In genomic region chr1:44158871-44159270, GRCh38 we compare ENCODE assay signal across 12 cellular contexts. TPM values are rescaled to one million over a fixed set of nuclear protein-coding genes. Genes with fewer than 3 reads are reported as not detected.
"Had no signal": no experiment of that assay in that cellular context is flagged by ENCODE, and none has a peak within 500 bp of the region (broad histone marks: within the 10 kb centered on the region; RNA-seq: fewer than 3 reads in every experiment).

No MANE protein-coding gene starts in this region.

- H3K9me3 ChIP-seq: HAP-1 had no signal

- H2AFZ ChIP-seq: GM23248, GM23338 had no signal

- H3K4me3 ChIP-seq: GM23248, GM23338, HAP-1 had no signal

- DNase-seq: GM23248, GOT3, H7, H9, HCEC 1CT, HFFc6 had no signal

- H3K36me3 ChIP-seq: HAP-1 had no signal

- ATAC-seq: GM23338, HCT116 had no signal

- H3K4me2 ChIP-seq: GM23338 had no signal

- FAIRE-seq: H1, H54 had no signal

- H3K27ac ChIP-seq: GM23248 had no signal

- H3K9ac ChIP-seq: GM23248 had no signal

RNA-seq across cellular contexts. Expression of gene KLF18, which starts 17.4 kb away (rescaled TPM):
- total RNA-seq: GM23248, H4, HFFc6 had no signal
- polyA plus RNA-seq: GM23248, GM23338 had no signal

RNA-seq across cellular contexts. Expression of gene KLF17, which starts 40.2 kb away (rescaled TPM):
- total RNA-seq: GM23338, H1, H4, H7 had no signal
- polyA plus RNA-seq: GM23338, H1 had no signal
